In genomic region chr19:40529093-40529954, GRCh38 we compare ENCODE assay signal across 8 cellular contexts. TPM values are rescaled to one million over a fixed set of nuclear protein-coding genes. Genes with fewer than 3 reads are reported as not detected.
A peak's percentile ranks its signal among the peaks of the same experiment; 100 is the strongest.
DNase-seq lines count a peak whose midpoint lies in the region; ATAC-seq and TF ChIP-seq lines count a peak whose summit lies in the region.

No MANE protein-coding gene starts in this region.

- H3K9me3 Mint-ChIP-seq in T-helper 1 cell treated with Interleukin-12 subunit alpha and Interleukin-12 subunit beta and Interleukin-4 antibody, amounts not matched to agents 30 μg/mL and 1 μg/mL, for 36 hours: no peaks in the 10 kb centered on the region
- H3K9me3 Mint-ChIP-seq in progenitor cell of endocrine pancreas (ENCODE audit: low read depth): no peaks in the 10 kb centered on the region
- H3K9me3 Mint-ChIP-seq in type B pancreatic cell: no peaks in the 10 kb centered on the region

- no peaks in the 10 kb centered on the region for H3K36me3 Mint-ChIP-seq in T-helper 1 cell treated with Interleukin-12 subunit alpha and Interleukin-12 subunit beta and Interleukin-4 antibody, amounts not matched to agents 30 μg/mL and 1 μg/mL, for 36 hours (ENCODE audit: low read depth)
- H3K36me3 Mint-ChIP-seq in progenitor cell of endocrine pancreas (ENCODE audit: insufficient read depth) (no peaks in the 10 kb centered on the region), type B pancreatic cell (no peaks in the 10 kb centered on the region)

- peak overlapping the region; percentile 84 for H3K4me3 Mint-ChIP-seq in T-helper 1 cell treated with Interleukin-12 subunit alpha and Interleukin-12 subunit beta and Interleukin-4 antibody, amounts not matched to agents 30 μg/mL and 1 μg/mL, for 36 hours
- peak overlapping the region; percentile 66 for H3K4me3 Mint-ChIP-seq in progenitor cell of endocrine pancreas (ENCODE audit: low read depth)
- H3K4me3 Mint-ChIP-seq in type B pancreatic cell: peak overlapping the region; percentile 83

- intact Hi-C loops in left ventricle myocardium superior (cut with micrococcal nuclease): no loop called here

- peaks cover 44% of the 10 kb centered on the region for H3K27me3 Mint-ChIP-seq in T-helper 1 cell treated with Interleukin-12 subunit alpha and Interleukin-12 subunit beta and Interleukin-4 antibody, amounts not matched to agents 30 μg/mL and 1 μg/mL, for 36 hours (ENCODE audit: low read depth)
- peaks cover 62% of the 10 kb centered on the region for H3K27me3 Mint-ChIP-seq in progenitor cell of endocrine pancreas
- H3K27me3 Mint-ChIP-seq in type B pancreatic cell: peaks cover 58% of the 10 kb centered on the region

- peaks cover 13% of the 10 kb centered on the region for H3K4me1 Mint-ChIP-seq in T-helper 1 cell treated with Interleukin-12 subunit alpha and Interleukin-12 subunit beta and Interleukin-4 antibody, amounts not matched to agents 30 μg/mL and 1 μg/mL, for 36 hours (ENCODE audit: low read depth)
- peaks cover 9% of the 10 kb centered on the region for H3K4me1 Mint-ChIP-seq in progenitor cell of endocrine pancreas (ENCODE audit: low read depth)
- H3K4me1 Mint-ChIP-seq in type B pancreatic cell (ENCODE audit: unreplicated experiment): peaks cover 6% of the 10 kb centered on the region

- peak; percentile 96 for TF ChIP-seq CTCF in progenitor cell of endocrine pancreas (IDR thresholded peaks at IDR 0.05; ENCODE audit: unreplicated experiment)
- TF ChIP-seq CTCF in type B pancreatic cell (conservative IDR thresholded peaks at IDR 0.05): peak; percentile 98

- peak; percentile 45 to 55 for DNase-seq in AML-193 (lab: John Stamatoyannopoulos, UW)
- peak; percentile 67 for DNase-seq in NCI-H1436 treated with DMSO at 0.1 percent for 48 hours (lab: John Stamatoyannopoulos, UW)
- DNase-seq in amniotic stem cell (lab: John Stamatoyannopoulos, UW): peak; percentile 14
- peak; percentile 91 for DNase-seq in left ventricle myocardium superior
- peak; percentile 86 for DNase-seq in progenitor cell of endocrine pancreas (ENCODE audit: low spot score, unreplicated experiment)
- peak; percentile 88 for DNase-seq in type B pancreatic cell (ENCODE audit: extremely low spot score, unreplicated experiment)

- peak overlapping the region; percentile 56 for H3K27ac Mint-ChIP-seq in T-helper 1 cell treated with Interleukin-12 subunit alpha and Interleukin-12 subunit beta and Interleukin-4 antibody, amounts not matched to agents 30 μg/mL and 1 μg/mL, for 36 hours
- H3K27ac Mint-ChIP-seq in progenitor cell of endocrine pancreas (peak overlapping the region; percentile 60), type B pancreatic cell (peak overlapping the region; percentile 15)

- ATAC-seq in GM21381 (IDR thresholded peaks at IDR 0.05; ENCODE audit: unreplicated experiment): peak; percentile 65
- peak; percentile 94 for ATAC-seq in left ventricle myocardium superior

RNA-seq across cellular contexts. Expression of gene SHKBP1, which starts 47.3 kb away (rescaled TPM):
- total RNA-seq in left ventricle myocardium superior (16.4 TPM), progenitor cell of endocrine pancreas (102 and 114 TPM in 2 replicates), type B pancreatic cell (ENCODE audit: low replicate concordance) (54.6 and 55.4 TPM in 2 replicates)

Comparison
In these comparisons a context has a peak if more than half of its experiments do, and no peak if none do; other contexts are left out.
1. Peak in every context shown above with its lines: DNase-seq and ATAC-seq.
2. DNase-seq: peak in every context shown above with its lines; median percentile 91 in left ventricle myocardium superior; 88 in type B pancreatic cell; 86 in progenitor cell of endocrine pancreas; 67 in NCI-H1436 treated with DMSO at 0.1 percent for 48 hours; 50 in AML-193; 14 in amniotic stem cell.